ENCODE assay signal across 8 cellular contexts in the genomic region with DNA sequence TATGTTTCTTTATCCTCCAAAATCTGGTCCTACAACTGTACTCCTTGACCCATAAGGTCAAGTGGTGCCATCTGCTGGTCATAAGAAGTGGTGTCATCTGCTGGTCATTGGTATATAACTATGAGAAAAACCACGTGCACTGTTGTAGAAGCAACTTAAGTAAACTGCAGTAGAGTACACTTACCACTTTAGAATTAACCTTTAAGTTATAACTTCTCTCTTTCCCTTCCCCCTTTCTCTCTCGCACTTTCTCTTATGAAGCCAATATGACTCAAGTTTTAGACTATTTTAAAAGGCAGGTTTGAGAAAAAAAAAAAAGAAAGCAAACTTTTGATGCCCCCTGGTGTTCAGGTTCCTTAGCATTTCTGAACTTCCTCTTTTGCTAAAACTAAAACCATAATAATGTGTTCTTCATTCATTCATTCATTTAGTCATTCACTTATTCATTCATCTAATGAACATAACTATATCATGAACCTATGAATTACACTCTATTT. TPM values are rescaled to one million over a fixed set of nuclear protein-coding genes. Genes with fewer than 3 reads are reported as not detected.
DNase-seq lines count a peak whose midpoint lies in the region; ATAC-seq and TF ChIP-seq lines count a peak whose summit lies in the region.

No MANE protein-coding gene starts in this region.

- no peaks in the 10 kb centered on the region for H3K36me3 ChIP-seq in BLaER1 treated with 17β-estradiol and CSF1 and Interleukin-3, amounts not matched to agents 10 nM and 100 nM
- H3K36me3 ChIP-seq in endocrine pancreas (ENCODE audit: control insufficient read depth, insufficient read depth, low read length) (no peaks in the 10 kb centered on the region), thyroid gland (no peaks in the 10 kb centered on the region)

- H3K4me1 ChIP-seq in BLaER1 treated with 17β-estradiol and CSF1 and Interleukin-3, amounts not matched to agents 10 nM and 100 nM = no peaks in the 10 kb centered on the region
- H3K4me1 ChIP-seq in endocrine pancreas (ENCODE audit: control insufficient read depth, insufficient read depth, low read length) (no peaks in the 10 kb centered on the region), thyroid gland (no peaks in the 10 kb centered on the region)

- H3K4me1 Mint-ChIP-seq in WTC11 = no peaks in the 10 kb centered on the region
- peaks cover 25% of the 10 kb centered on the region for H3K4me1 Mint-ChIP-seq in mesothelial cell of epicardium

- ATAC-seq in GM18867 (IDR thresholded peaks at IDR 0.05; ENCODE audit: unreplicated experiment) (peak; percentile 98), HG03066 (IDR thresholded peaks at IDR 0.05; ENCODE audit: low read depth, unreplicated experiment) (peak; percentile 96), WTC11 (peak; percentile 92)

- H3K36me3 Mint-ChIP-seq in WTC11 (no peaks in the 10 kb centered on the region), mesothelial cell of epicardium (no peaks in the 10 kb centered on the region)

- H3K4me3 ChIP-seq in BLaER1 treated with 17β-estradiol and CSF1 and Interleukin-3, amounts not matched to agents 10 nM and 100 nM = peak overlapping the region in 4 of 10 experiments; percentile 28 to 50 (median 38); a peak in 7 of 20 replicates
- H3K4me3 ChIP-seq in endocrine pancreas (ENCODE audit: control insufficient read depth, insufficient read depth, low read length) (peak overlapping the region; percentile 40), thyroid gland (replicated peaks in 1 of 3) (no peak overlapping the region)

- no peak overlapping the region for H3K4me3 Mint-ChIP-seq in WTC11
- H3K4me3 Mint-ChIP-seq in mesothelial cell of epicardium = peak overlapping the region; percentile 47

- POLR2A ChIA-PET in WTC11 (lab: Charles Lee) = no interaction called here

- H4K20me1 ChIP-seq in BLaER1 treated with 17β-estradiol and CSF1 and Interleukin-3, amounts not matched to agents 10 nM and 100 nM = no peaks in the 10 kb centered on the region

- peak; percentile 25 for DNase-seq in NCI-H2107 (lab: John Stamatoyannopoulos, UW)
- DNase-seq in WTC11 (ENCODE audit: low spot score) = peak; percentile 34
- DNase-seq in mesothelial cell of epicardium (ENCODE audit: low spot score in 2 of 2, unreplicated experiment in 2 of 2) = no peak
- DNase-seq in thyroid gland = peak; percentile 48 to 55

- H3K27ac Mint-ChIP-seq in WTC11 (no peak overlapping the region), mesothelial cell of epicardium (no peak overlapping the region)

- CTCF ChIA-PET in WTC11 (lab: Charles Lee) = interaction anchor here (0.7 to 1.0 kb wide), 2 partner anchors 219 to 594 kb away, joined by 4 to 5 read pairs; a partner anchor contains a TSS

- H3K27ac ChIP-seq in BLaER1 treated with 17β-estradiol and CSF1 and Interleukin-3, amounts not matched to agents 10 nM and 100 nM = peak overlapping the region in 1 of 11 experiments; percentile 50; a peak in 1 of 22 replicates
- no peak overlapping the region for H3K27ac ChIP-seq in thyroid gland

- H3K9ac ChIP-seq in BLaER1 treated with 17β-estradiol and CSF1 and Interleukin-3, amounts not matched to agents 10 nM and 100 nM = peak overlapping the region in 5 of 11 experiments; percentile 2 to 49 (median 37); a peak in 1 of 22 replicates
- no peak overlapping the region for H3K9ac ChIP-seq in endocrine pancreas (ENCODE audit: control insufficient read depth, insufficient read depth, low read length)

- no peak for TF ChIP-seq POLR2A in thyroid gland (IDR thresholded peaks at IDR 0.05)

- 0 to 1% methylated on average over 2 of the region's 2 CpGs for WGBS in thyroid gland, 2 donors

- no peaks in the 10 kb centered on the region for H3K9me3 Mint-ChIP-seq in WTC11
- no peaks in the 10 kb centered on the region for H3K9me3 Mint-ChIP-seq in mesothelial cell of epicardium

- no peaks in the 10 kb centered on the region for H3K9me3 ChIP-seq in BLaER1 treated with 17β-estradiol and CSF1 and Interleukin-3, amounts not matched to agents 10 nM and 100 nM (replicated peaks in 1 of 11)
- H3K9me3 ChIP-seq in endocrine pancreas (ENCODE audit: control insufficient read depth, low read length) (no peaks in the 10 kb centered on the region), thyroid gland (no peaks in the 10 kb centered on the region)

- no peaks in the 10 kb centered on the region for H3K27me3 ChIP-seq in BLaER1 treated with 17β-estradiol and CSF1 and Interleukin-3, amounts not matched to agents 10 nM and 100 nM
- H3K27me3 ChIP-seq in endocrine pancreas (ENCODE audit: control insufficient read depth, insufficient read depth, low read length) (no peaks in the 10 kb centered on the region), thyroid gland (no peaks in the 10 kb centered on the region)

- peak overlapping the region in 7 of 11 experiments; percentile 18 to 69 (median 39); a peak in 8 of 22 replicates for H3K4me2 ChIP-seq in BLaER1 treated with 17β-estradiol and CSF1 and Interleukin-3, amounts not matched to agents 10 nM and 100 nM

- TF ChIP-seq CTCF in WTC11 (IDR thresholded peaks at IDR 0.05) = peak; percentile 67
- TF ChIP-seq CTCF in mesothelial cell of epicardium (IDR thresholded peaks at IDR 0.05; ENCODE audit: unreplicated experiment) = peak; percentile 87
- TF ChIP-seq CTCF in thyroid gland (IDR thresholded peaks at IDR 0.05) = peak; percentile 53 to 94 (median 76)

- intact Hi-C loops in thyroid gland (cut with DNase I) = loop anchor here (10.0 kb wide), 2 partner anchors 325 to 465 kb away; no protein-coding TSS in a partner anchor

- H3K27me3 Mint-ChIP-seq in WTC11 (ENCODE audit: low read depth) = peaks cover 40% of the 10 kb centered on the region
- H3K27me3 Mint-ChIP-seq in mesothelial cell of epicardium (ENCODE audit: low read depth) = no peaks in the 10 kb centered on the region

TF ChIP-seq in WTC11, 78 proteins besides CTCF, POLR2A, EP300 and RAD21:
- TF ChIP-seq, protein P1, sequence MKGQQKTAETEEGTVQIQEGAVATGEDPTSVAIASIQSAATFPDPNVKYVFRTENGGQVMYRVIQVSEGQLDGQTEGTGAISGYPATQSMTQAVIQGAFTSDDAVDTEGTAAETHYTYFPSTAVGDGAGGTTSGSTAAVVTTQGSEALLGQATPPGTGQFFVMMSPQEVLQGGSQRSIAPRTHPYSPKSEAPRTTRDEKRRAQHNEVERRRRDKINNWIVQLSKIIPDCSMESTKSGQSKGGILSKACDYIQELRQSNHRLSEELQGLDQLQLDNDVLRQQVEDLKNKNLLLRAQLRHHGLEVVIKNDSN (CRISPR knock-in tag; IDR thresholded peaks at IDR 0.05) = peak; percentile 32; the same call in 1 of the 2 replicates
- no peak for TF ChIP-seq IRF2 (CRISPR knock-in tag; IDR thresholded peaks at IDR 0.05; ENCODE audit: borderline replicate concordance, low read depth)

RNA-seq across cellular contexts. Expression of a gene that starts 12.8 kb away (rescaled TPM):
- total RNA-seq in WTC11 (2021) (71.8 to 84.3 TPM (median 73.9 TPM) in 3 replicates), mesothelial cell of epicardium (78.5 to 90.0 TPM (median 88.3 TPM) in 3 replicates), thyroid gland (10 to 100 TPM; 17.1 to 24.2 (median 19.1) TPM)

Comparison
In these comparisons a context has a peak if more than half of its experiments do, and no peak if none do; other contexts are left out.
1. DNase-seq: peak in NCI-H2107 (single experiment), WTC11 (single experiment) and thyroid gland (2 of 2); none in mesothelial cell of epicardium (0 of 2).
2. Peak in every context shown above with its lines, with median percentiles within 50 percentile points of each other: ATAC-seq and CTCF ChIP-seq.